In the genomic region with DNA sequence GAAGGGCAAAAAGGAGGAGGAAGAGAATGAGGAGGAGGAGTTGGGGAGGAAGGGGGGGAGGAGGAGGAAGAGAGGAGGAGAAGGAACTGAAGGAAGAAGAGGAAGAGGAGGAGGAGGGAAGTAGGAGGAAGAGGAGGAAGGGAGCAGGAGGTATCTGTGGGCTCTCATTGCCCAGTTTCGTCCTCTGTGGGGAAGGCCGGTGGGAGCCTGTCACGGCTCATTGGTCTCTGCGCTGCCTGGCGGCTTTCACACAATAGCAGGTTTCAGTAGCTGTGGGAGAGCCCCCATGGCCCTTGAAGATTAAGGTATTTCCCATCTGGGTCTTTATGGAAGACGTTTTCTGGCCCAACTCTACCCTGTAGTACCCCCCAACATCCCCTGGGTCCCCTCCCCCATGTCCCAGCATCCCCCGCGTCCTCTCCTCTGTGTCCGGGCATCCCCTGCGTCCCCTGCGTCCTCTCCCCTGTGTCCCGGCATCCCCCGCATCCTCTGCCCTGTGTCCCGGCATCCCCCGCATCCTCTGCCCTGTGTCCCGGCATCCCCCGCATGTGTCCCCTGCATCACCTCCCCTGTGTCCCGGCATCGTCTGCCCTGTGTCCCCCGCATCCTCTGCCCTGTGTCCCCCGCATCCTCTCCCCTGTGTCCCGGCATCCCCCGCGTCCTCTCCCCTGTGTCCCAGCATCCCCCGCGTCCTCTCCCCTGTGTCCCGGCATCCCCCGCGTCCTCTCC, we compare ENCODE assay signal across 17 cellular contexts.
A peak's percentile ranks its signal among the peaks of the same experiment; 100 is the strongest.
DNase-seq lines count a peak whose midpoint lies in the region; ATAC-seq and TF ChIP-seq lines count a peak whose summit lies in the region.
"Had no signal": no experiment of that assay in that cellular context is flagged by ENCODE, and none has a peak within 500 bp of the region (broad histone marks: within the 10 kb centered on the region; RNA-seq: fewer than 3 reads in every experiment).

No MANE protein-coding gene starts in this region.

- peak; percentile 64 for DNase-seq in ecto neural progenitor cell (ENCODE audit: low spot score)
- DNase-seq in NCI-H2196 treated with DMSO at 0.1 percent for 48 hours (lab: John Stamatoyannopoulos, UW; ENCODE audit: unreplicated experiment): no peak
- no peak for DNase-seq in C1 segment of cervical spinal cord (lab: John Stamatoyannopoulos, UW)
- DNase-seq in NCI-H2227 (lab: John Stamatoyannopoulos, UW; ENCODE audit: unreplicated experiment): no peak
- no peak for DNase-seq in NCI-H2107 (lab: John Stamatoyannopoulos, UW)
- DNase-seq: brain microvascular endothelial cell; effector memory CD4-positive, alpha-beta T cell; foreskin keratinocyte; IMR-90; midbrain; NCI-H1092 treated with DMSO at 0.1 percent for 48 hours; NCI-H510A; pancreas had no signal

- H3K27ac ChIP-seq in BLaER1: no peak overlapping the region
- no peak overlapping the region for H3K27ac ChIP-seq in HEK293 (ENCODE audit: extremely low read depth, low read depth, low read length)
- H3K27ac ChIP-seq: brain microvascular endothelial cell, foreskin keratinocyte, pancreas, suprapubic skin had no signal

- no peaks in the 10 kb centered on the region for H4K20me1 ChIP-seq in BLaER1

- H3K36me3 ChIP-seq in BLaER1: no peaks in the 10 kb centered on the region
- no peaks in the 10 kb centered on the region for H3K36me3 ChIP-seq in HEK293 (ENCODE audit: control insufficient read depth in 2 of 2, insufficient read depth in 1 of 2, low read length in 2 of 2)
- H3K36me3 ChIP-seq: brain microvascular endothelial cell, pancreas, suprapubic skin had no signal

- peaks cover 22% of the 10 kb centered on the region for H3K27me3 ChIP-seq in BLaER1
- H3K27me3 ChIP-seq: brain microvascular endothelial cell, foreskin keratinocyte, pancreas had no signal

- peak overlapping the region; percentile 41 for H3K4me2 ChIP-seq in BLaER1

- H3K9ac ChIP-seq in BLaER1: no peak overlapping the region

- CTCF ChIA-PET in HEK293 (lab: Yijun Ruan, JAX): no interaction called here

- no peak overlapping the region; the same call in 1 of the 2 replicates for H3K4me3 ChIP-seq in BLaER1
- peak overlapping the region; percentile 28 for H3K4me3 ChIP-seq in HEK293 (ENCODE audit: low read depth, low read length)
- H3K4me3 ChIP-seq: pancreas, suprapubic skin had no signal

- TF ChIP-seq CTCF in HEK293 (tag by site-specific recombination; IDR thresholded peaks at IDR 0.05): no peak

- ATAC-seq in GM18868 (IDR thresholded peaks at IDR 0.05; ENCODE audit: unreplicated experiment): peak; percentile 94
- ATAC-seq: foreskin keratinocyte, pancreas had no signal

- H3K4me1 ChIP-seq in BLaER1 (peaks cover 40% of the 10 kb centered on the region), HEK293 (ENCODE audit: control insufficient read depth, insufficient read depth, low read length) (no peaks in the 10 kb centered on the region)
- H3K4me1 ChIP-seq: foreskin keratinocyte, pancreas, suprapubic skin had no signal

- 0 out of 2 replicates have a peak, but pooled peaks cover 6% of the 10 kb centered on the region for H3K9me3 ChIP-seq in BLaER1
- no peaks in the 10 kb centered on the region for H3K9me3 ChIP-seq in HEK293 (ENCODE audit: control insufficient read depth, insufficient read depth, low read depth, low read length)
- H3K9me3 ChIP-seq: pancreas, suprapubic skin had no signal

- POLR2A ChIA-PET in HEK293 (lab: Yijun Ruan, JAX): no interaction called here

TF ChIP-seq in HEK293, 187 proteins besides CTCF, POLR2A, EP300 and RAD21:
- no peak for TF ChIP-seq PRDM1 (tag by site-specific recombination; IDR thresholded peaks at IDR 0.05)
- TF ChIP-seq GLI4 (tag by site-specific recombination; IDR thresholded peaks at IDR 0.05): no peak
- peak; percentile 55 for TF ChIP-seq ZIC2 (tag by site-specific recombination; IDR thresholded peaks at IDR 0.05)
- no peak for TF ChIP-seq ZNF433 (tag by site-specific recombination; IDR thresholded peaks at IDR 0.05; ENCODE audit: low read depth)
- TF ChIP-seq ZNF202 (tag by site-specific recombination; IDR thresholded peaks at IDR 0.05; ENCODE audit: borderline replicate concordance): no peak
- no peak for TF ChIP-seq SALL2 (tag by site-specific recombination; IDR thresholded peaks at IDR 0.05; ENCODE audit: borderline replicate concordance)
- TF ChIP-seq ZNF341 (tag by site-specific recombination; IDR thresholded peaks at IDR 0.05; ENCODE audit: low read depth): no peak
- TF ChIP-seq, protein P1, sequence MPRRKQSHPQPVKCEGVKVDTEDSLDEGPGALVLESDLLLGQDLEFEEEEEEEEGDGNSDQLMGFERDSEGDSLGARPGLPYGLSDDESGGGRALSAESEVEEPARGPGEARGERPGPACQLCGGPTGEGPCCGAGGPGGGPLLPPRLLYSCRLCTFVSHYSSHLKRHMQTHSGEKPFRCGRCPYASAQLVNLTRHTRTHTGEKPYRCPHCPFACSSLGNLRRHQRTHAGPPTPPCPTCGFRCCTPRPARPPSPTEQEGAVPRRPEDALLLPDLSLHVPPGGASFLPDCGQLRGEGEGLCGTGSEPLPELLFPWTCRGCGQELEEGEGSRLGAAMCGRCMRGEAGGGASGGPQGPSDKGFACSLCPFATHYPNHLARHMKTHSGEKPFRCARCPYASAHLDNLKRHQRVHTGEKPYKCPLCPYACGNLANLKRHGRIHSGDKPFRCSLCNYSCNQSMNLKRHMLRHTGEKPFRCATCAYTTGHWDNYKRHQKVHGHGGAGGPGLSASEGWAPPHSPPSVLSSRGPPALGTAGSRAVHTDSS (tag by site-specific recombination; IDR thresholded peaks at IDR 0.05): 0 out of 2 replicates have a peak, but pooled peaks have one; percentile 44
- peak; percentile 93 for TF ChIP-seq EGR2 (tag by site-specific recombination; IDR thresholded peaks at IDR 0.05; ENCODE audit: low read depth)
- peak; percentile 82 for TF ChIP-seq ZFHX2 (tag by site-specific recombination; conservative IDR thresholded peaks at IDR 0.05)
- TF ChIP-seq GLIS1 (tag by site-specific recombination; IDR thresholded peaks at IDR 0.05): peak; percentile 26; the same call in 1 of the 2 replicates
- TF ChIP-seq ZNF621 (tag by site-specific recombination; IDR thresholded peaks at IDR 0.05): no peak
- no peak for TF ChIP-seq GLI2 (tag by site-specific recombination; IDR thresholded peaks at IDR 0.05; ENCODE audit: borderline replicate concordance, low read depth)
- TF ChIP-seq ZNF146 (tag by site-specific recombination; IDR thresholded peaks at IDR 0.05): no peak
